Comparison of ENCODE assay signal across 8 cellular contexts in the genomic region with DNA sequence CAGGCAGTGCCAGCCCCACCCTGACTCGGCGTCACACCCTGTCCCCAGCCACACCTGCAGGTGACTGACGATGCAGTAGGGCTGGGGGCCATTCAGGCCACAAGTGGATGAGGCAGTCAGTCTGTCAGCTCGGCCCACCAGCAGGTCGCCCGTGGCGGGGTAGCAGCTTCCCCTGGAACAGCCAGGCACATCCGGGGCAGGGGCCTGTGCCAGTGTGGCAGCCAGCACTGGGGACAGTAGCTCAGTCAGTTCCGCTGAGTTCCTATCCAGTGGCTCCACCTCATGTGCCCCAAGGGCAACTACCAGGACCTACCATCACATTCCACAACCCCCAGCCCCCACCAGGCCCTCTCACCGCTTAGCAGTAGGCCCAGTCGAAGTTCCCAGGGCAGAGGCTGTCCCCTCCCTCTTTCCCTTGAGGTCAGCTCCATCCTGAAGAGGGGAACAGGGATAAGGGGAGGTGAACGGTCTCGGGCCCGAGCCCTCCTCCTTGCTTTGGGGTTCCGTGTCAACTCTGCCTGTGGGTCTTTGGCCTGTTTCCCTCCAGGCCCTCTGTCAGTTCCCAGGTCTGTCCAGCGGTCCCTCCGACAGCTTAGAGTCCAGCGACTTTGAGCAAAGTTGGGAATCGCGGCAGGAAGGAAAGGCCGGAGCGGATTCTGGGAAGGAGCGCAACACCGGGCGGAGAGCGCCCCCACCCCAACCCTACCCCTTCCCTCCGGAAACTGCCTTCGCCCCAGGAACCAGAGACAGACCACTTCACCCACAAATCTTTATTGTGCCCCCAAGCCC. TPM values are rescaled to one million over a fixed set of nuclear protein-coding genes. Genes with fewer than 3 reads are reported as not detected.
DNase-seq lines count a peak whose midpoint lies in the region; ATAC-seq, FAIRE-seq and TF ChIP-seq lines count a peak whose summit lies in the region.

A gene (minus strand): TSS at position 614 of the 789 bp plus-strand sequence. CDS start 183 bp downstream, at position 431.

- no peak for TF ChIP-seq EP300 in H1 (IDR thresholded peaks at IDR 0.05; ENCODE audit: borderline replicate concordance in 1 of 2, low read depth in 2 of 2, low read length in 2 of 2)

- H2BK120ac ChIP-seq in H1 (replicated peaks; ENCODE audit: low read depth, low read length): peak within 1 kb of the TSS; percentile 93

- no peak for FAIRE-seq in H1 (lab: Jason Lieb, UNC)

- peaks cover 12% of the 10 kb centered on the region for H3K23me2 ChIP-seq in H1 (ENCODE audit: low read depth, low read length)

- WGBS in H1 (ENCODE audit: extremely low coverage in 1 of 2, insufficient coverage in 1 of 2, insufficient read length in 1 of 2, insufficient replicate concordance in 2 of 2, low coverage in 1 of 2, low lambda C conversion rate in 2 of 2, missing lambda C conversion rate in 1 of 2), 2 experiments: 12% methylated on average over 21 of the region's 28 CpGs; no CpG with 5 or more reads in 1 of the 2 experiments
- WGBS in liver: 11% methylated on average over 28 of the region's 28 CpGs

- H2BK12ac ChIP-seq in H1 (ENCODE audit: low read depth, low read length): peak within 1 kb of the TSS; percentile 71

- peak within 1 kb of the TSS; percentile 95 for H2AFZ ChIP-seq in H1 (ENCODE audit: low read length)

- no peak; a peak in 1 of 3 replicates for TF ChIP-seq POLR2A in H1 (IDR thresholded peaks at IDR 0.05; ENCODE audit: control extremely low read depth in 1 of 2, low read depth in 2 of 2, low read length in 2 of 2)

- peak within 1 kb of the TSS; percentile 89 for H2BK5ac ChIP-seq in H1 (ENCODE audit: low read depth, low read length)

- H4K20me1 ChIP-seq in H1 (replicated peaks in 1 of 2; ENCODE audit: control insufficient read depth in 1 of 2, insufficient read depth in 2 of 2, low read length in 2 of 2): peaks cover 0 to 4% of the 10 kb centered on the region in 2 experiments

- H2AK5ac ChIP-seq in H1 (ENCODE audit: low read depth, low read length): peak within 1 kb of the TSS; percentile 75; the same call in 1 of the 2 replicates

- DNase-seq in GM04504 (ENCODE audit: low read depth): peak; percentile 73
- peak; percentile 39 to 88 for DNase-seq in H1 (ENCODE audit: low read depth in 1 of 2, low spot score in 2 of 2)
- peak; percentile 69 for DNase-seq in stromal cell of bone marrow (ENCODE audit: low read depth)
- no peak for DNase-seq in activated naive CD4-positive, alpha-beta T cell (lab: John Stamatoyannopoulos, UW)

- peak within 1 kb of the TSS; percentile 70 for H3K14ac ChIP-seq in H1 (ENCODE audit: insufficient read length)

- peak within 1 kb of the TSS; percentile 88 for H3K18ac ChIP-seq in H1 (ENCODE audit: extremely low read depth, low read length)

- H3K4me1 ChIP-seq in H1 (replicated peaks in 1 of 4; ENCODE audit: control insufficient read depth in 3 of 4, insufficient read depth in 4 of 4, low read length in 3 of 4) (peaks cover 0 to 8% (median 7%) of the 10 kb centered on the region in 4 experiments; a peak in 6 of 7 replicates), liver (ENCODE audit: control insufficient read depth in 4 of 4, insufficient read depth in 4 of 4, low read length in 3 of 4) (peaks cover 2 to 57% (median 51%) of the 10 kb centered on the region in 4 donors)

- no peaks in the 10 kb centered on the region for H3K79me2 ChIP-seq in H1 (ENCODE audit: control insufficient read depth in 1 of 2, insufficient read depth in 2 of 2, low read length in 2 of 2)

- peak within 1 kb of the TSS; percentile 43 for H3K27ac ChIP-seq in H1 (ENCODE audit: low read depth, low read length)
- H3K27ac ChIP-seq in liver (ENCODE audit: low read depth in 1 of 2, low read length in 2 of 2): peak within 1 kb of the TSS; percentile 52 to 60

- H3K4me3 ChIP-seq in H1 (ENCODE audit: extremely low read depth in 1 of 4, insufficient read depth in 2 of 4, low read depth in 3 of 4, low read length in 4 of 4) (peak within 1 kb of the TSS; percentile 62 to 92 (median 81)), liver (ENCODE audit: low read depth in 1 of 3, low read length in 3 of 3) (peak within 1 kb of the TSS; percentile 59 to 93 (median 69))

- H3K9me3 ChIP-seq in H1 (ENCODE audit: insufficient read depth in 2 of 2, low read depth in 1 of 2, low read length in 1 of 2): no peaks in the 10 kb centered on the region
- no peaks in the 10 kb centered on the region for H3K9me3 ChIP-seq in liver (ENCODE audit: control insufficient read depth in 4 of 4, low read length in 3 of 4)

- H2BK20ac ChIP-seq in H1 (ENCODE audit: low read length): no peak within 1 kb of the TSS

- peak within 1 kb of the TSS; percentile 87 for H4K91ac ChIP-seq in H1 (replicated peaks; ENCODE audit: insufficient read length, low read length)

- peak within 1 kb of the TSS; percentile 87 for H3K56ac ChIP-seq in H1 (replicated peaks; ENCODE audit: insufficient read length, low read depth, low read length)

- H3K27me3 ChIP-seq in H1 (replicated peaks in 1 of 4; ENCODE audit: control insufficient read depth in 3 of 4, extremely low read depth in 1 of 4, insufficient read depth in 3 of 4, low read length in 3 of 4): no peaks in the 10 kb centered on the region
- no peaks in the 10 kb centered on the region for H3K27me3 ChIP-seq in liver (ENCODE audit: control insufficient read depth in 4 of 4, insufficient read depth in 4 of 4, low read length in 3 of 4)

- H3K9ac ChIP-seq in H1 (replicated peaks in 1 of 4; ENCODE audit: extremely low read depth in 1 of 4, low read depth in 3 of 4, low read length in 3 of 4) (peak within 1 kb of the TSS in 3 of 4 experiments; percentile 46 to 62 (median 48); a peak in 5 of 7 replicates), liver (ENCODE audit: low read depth in 1 of 2, low read length in 2 of 2) (peak within 1 kb of the TSS; percentile 35 to 79)

- CTCF ChIA-PET in H1 (lab: Charles Lee; ENCODE audit: partially characterized antibody): interaction anchor here (0.7 to 5.5 kb wide), 17 partner anchors 11 to 311 kb away, joined by 3 to 43 read pairs (median 3); a partner anchor contains a TSS

- H3K4me2 ChIP-seq in H1 (ENCODE audit: insufficient read depth in 1 of 2, low read depth in 2 of 2, low read length in 2 of 2): peak within 1 kb of the TSS; percentile 76 to 90

- POLR2A ChIA-PET in H1 (lab: Charles Lee; ENCODE audit: partially characterized antibody): interaction anchor here (0.6 to 2.4 kb wide), 23 partner anchors 8 to 782 kb away, joined by 3 to 19 read pairs (median 3); a partner anchor contains a TSS

- peak within 1 kb of the TSS; percentile 87; the same call in 1 of the 2 replicates for H4K8ac ChIP-seq in H1 (ENCODE audit: extremely low read depth, insufficient read depth, low read length)

- H4K5ac ChIP-seq in H1 (ENCODE audit: insufficient read length, low read depth, low read length): peak within 1 kb of the TSS; percentile 90

- H3K36me3 ChIP-seq in H1 (ENCODE audit: control insufficient read depth in 2 of 4, insufficient read depth in 4 of 4, low read length in 3 of 4) (0 out of 8 replicates have a peak, but pooled peaks cover 0 to 2% (median 0%) of the 10 kb centered on the region in 4 experiments), liver (ENCODE audit: control insufficient read depth in 4 of 4, insufficient read depth in 3 of 4, low read depth in 1 of 4, low read length in 3 of 4) (peaks cover 0 to 10% (median 0%) of the 10 kb centered on the region in 4 donors)

- ATAC-seq in HG03439 (IDR thresholded peaks at IDR 0.05; ENCODE audit: unreplicated experiment) (no peak), GM18907 (IDR thresholded peaks at IDR 0.05; ENCODE audit: unreplicated experiment) (no peak)

- peak within 1 kb of the TSS; percentile 25; the same call in 1 of the 2 replicates for H2BK15ac ChIP-seq in H1 (ENCODE audit: low read length)

- H3K23ac ChIP-seq in H1 (ENCODE audit: insufficient read length): no peak within 1 kb of the TSS

- TF ChIP-seq CTCF in H1 (IDR thresholded peaks at IDR 0.05; ENCODE audit: control extremely low read depth in 1 of 3, insufficient read depth in 1 of 3, low read depth in 1 of 3, low read length in 3 of 3) (no peak), liver (IDR thresholded peaks at IDR 0.05; ENCODE audit: low read depth, low read length, missing input control) (no peak)

- no peak; a peak in 1 of 4 replicates for TF ChIP-seq RAD21 in H1 (IDR thresholded peaks at IDR 0.05 in 1 of 2, conservative IDR thresholded peaks at IDR 0.05 in 1 of 2; ENCODE audit: low read depth in 2 of 2, low read length in 2 of 2)
- TF ChIP-seq RAD21 in liver (IDR thresholded peaks at IDR 0.05): no peak

- 0 out of 2 replicates have a peak, but pooled peaks cover 4% of the 10 kb centered on the region for H3K79me1 ChIP-seq in H1 (ENCODE audit: low read depth, low read length)

- H3K4ac ChIP-seq in H1 (replicated peaks; ENCODE audit: insufficient read length, low read depth, low read length): peak within 1 kb of the TSS; percentile 60

TF ChIP-seq in PFSK-1, 5 proteins besides CTCF, POLR2A, EP300 and RAD21 (continues in another document):
- TF ChIP-seq FOXP2 (optimal IDR thresholded peaks at IDR 0.05; ENCODE audit: borderline replicate concordance, extremely low read depth, extremely low read length, insufficient read depth) (peak; percentile 24), SIN3A (IDR thresholded peaks at IDR 0.05; ENCODE audit: borderline replicate concordance, insufficient read depth, low read length) (no peak)

TF ChIP-seq in H1, 55 proteins besides CTCF, POLR2A, EP300 and RAD21 (continues in another document):
- TF ChIP-seq TBP (IDR thresholded peaks at IDR 0.05; ENCODE audit: low read depth, low read length) (no peak), CREB1 (IDR thresholded peaks at IDR 0.05) (no peak), SAP30 (IDR thresholded peaks at IDR 0.05; ENCODE audit: insufficient read depth, insufficient replicate concordance, low read length) (peak; percentile 88), ASH2L (IDR thresholded peaks at IDR 0.05; ENCODE audit: low read length) (peak; percentile 75)

TF ChIP-seq in liver, 16 proteins besides CTCF, POLR2A, EP300 and RAD21 (continues in another document):
- TF ChIP-seq RXRA (IDR thresholded peaks at IDR 0.05) (peak in 1 of 2 donors; percentile 8), EGR1 (IDR thresholded peaks at IDR 0.05; ENCODE audit: low read depth in 2 of 2) (no peak), FOXA1 (IDR thresholded peaks at IDR 0.05) (no peak), HNF4A (conservative IDR thresholded peaks at IDR 0.05) (peak; percentile 53 to 57), NR2F2 (IDR thresholded peaks at IDR 0.05) (peak; percentile 7), JUND (IDR thresholded peaks at IDR 0.05) (no peak)

RNA-seq across cellular contexts. Expression of the gene that starts here (rescaled TPM):
- 201 TPM for polyA plus RNA-seq in PFSK-1 (2012; ENCODE audit: insufficient read length, low read depth)
- total RNA-seq in H1 (2021; fragmentation: NEBNext Ultra II Directional; extraction: Animal tissue kit (Norgen Biotek cat#: 25700)): 107 and 112 TPM in 2 replicates
- polyA plus RNA-seq in H1 (2011; rRNA removed) (153 and 224 TPM in 2 replicates), liver (100 to 1,000 TPM in 1 of 2 donors, 10 to 100 TPM in 1; 87.6 to 172 TPM)
- polyA plus RNA-seq in H1 (2011; cell fraction: cytosol; rRNA removed): 124 TPM
- polyA plus RNA-seq in H1 (2011; cell fraction: nucleus; rRNA removed): 1,121 TPM
- polyA plus RNA-seq in H1 (2012, experiment 1 of 2): 112 to 172 TPM (median 163 TPM) in 4 replicates
- 131 TPM for polyA plus RNA-seq in H1 (2012, experiment 2 of 2)
- 221 TPM for polyA plus RNA-seq in H1 (2013, experiment 1 of 2)
- 172 TPM for polyA plus RNA-seq in H1 (2013, experiment 2 of 2)
- polyA minus RNA-seq in H1 (2011; rRNA and poly(A)+ RNA removed): 291 and 340 TPM in 2 replicates
- polyA minus RNA-seq in H1 (2011; cell fraction: cytosol; rRNA and poly(A)+ RNA removed): 78.2 TPM
- polyA minus RNA-seq in H1 (2011; cell fraction: nucleus; rRNA and poly(A)+ RNA removed): 105 TPM
- total RNA-seq in liver: 100 to 1,000 TPM; 134 TPM

Comparison
In these comparisons a context has a peak if more than half of its experiments do, and no peak if none do; other contexts are left out.
1. DNase-seq: peak in GM04504 (single experiment), H1 (2 of 2) and stromal cell of bone marrow (single experiment); none in activated naive CD4-positive, alpha-beta T cell (0 of 4).